Comparison of ENCODE assay signal across 26 cellular contexts in genomic region chr4:93654276-93654675, GRCh38.
"Had no signal": no experiment of that assay in that cellular context is flagged by ENCODE, and none has a peak within 500 bp of the region (broad histone marks: within the 10 kb centered on the region; RNA-seq: fewer than 3 reads in every experiment).

No MANE protein-coding gene starts in this region.

- H3K27me3 Mint-ChIP-seq: stimulated activated naive B cell treated with anti-CD40 and anti-IgM and Interleukin-4, amounts not matched to agents 10 μg/mL and 1 μg/mL and 100 μg/mL, for 72 hours; stimulated activated naive CD8-positive, alpha-beta T cell treated with anti-CD3 and anti-CD28 coated beads, Interleukin-15, Interleukin-2, amounts not matched to agents 100 ng/mL and 50 ng/mL, for 24 hours had no signal

- H3K4me3 ChIP-seq: pancreas, prostate gland, right lobe of liver, sigmoid colon, stomach, thoracic aorta, thyroid gland, tibial nerve, upper lobe of left lung, vagina had no signal

- H3K4me1 Mint-ChIP-seq: natural killer cell; neural crest cell; stimulated activated effector memory CD8-positive, alpha-beta T cell treated with anti-CD3 and anti-CD28 coated beads, Interleukin-12 subunit alpha, Interleukin-12 subunit beta, amount 100 ng/mL, for 72 hours; stimulated activated naive B cell treated with anti-CD40 and anti-IgM and Interleukin-4, amounts not matched to agents 10 μg/mL and 1 μg/mL and 100 μg/mL, for 72 hours had no signal

- H3K27me3 ChIP-seq: neutrophil, pancreas, right lobe of liver, sigmoid colon, stomach, thyroid gland, tibial nerve, upper lobe of left lung, vagina had no signal

- H3K4me1 ChIP-seq: pancreas, prostate gland, right lobe of liver, sigmoid colon, stomach, thyroid gland, upper lobe of left lung, vagina had no signal

- H3K9me3 ChIP-seq: neutrophil, pancreas, prostate gland, right lobe of liver, sigmoid colon, stomach, thoracic aorta, thyroid gland, tibial nerve, upper lobe of left lung, vagina had no signal

- H3K9me3 Mint-ChIP-seq: nephron; neural crest cell; stimulated activated naive B cell treated with anti-CD40 and anti-IgM and Interleukin-4, amounts not matched to agents 10 μg/mL and 1 μg/mL and 100 μg/mL, for 72 hours; stimulated activated naive CD8-positive, alpha-beta T cell treated with anti-CD3 and anti-CD28 coated beads, Interleukin-15, Interleukin-2, amounts not matched to agents 100 ng/mL and 50 ng/mL, for 24 hours had no signal

- DNase-seq: natural killer cell; nucleus accumbens; pancreas; right cardiac atrium; right lobe of liver; sigmoid colon; small intestine; stimulated activated CD4-positive, alpha-beta T cell treated with anti-CD3 and anti-CD28 coated beads, Interleukin-15, amount 100 ng/mL, for 24 hours; stimulated activated CD4-positive, alpha-beta T cell treated with anti-CD3 and anti-CD28 coated beads, Interleukin-2, amount 100 ng/mL, for 24 hours; stimulated activated CD4-positive, alpha-beta T cell treated with anti-CD3 and anti-CD28 coated beads, Interleukin-2, amount 100 ng/mL, for 48 hours; stimulated activated CD4-positive, alpha-beta T cell treated with anti-CD3 and anti-CD28 coated beads, Interleukin-4, amount 100 ng/mL, for 24 hours; stimulated activated naive B cell treated with anti-CD40 and anti-IgM and Interleukin-4, amounts not matched to agents 10 μg/mL and 1 μg/mL and 100 μg/mL, for 72 hours; stimulated activated naive CD4-positive, alpha-beta T cell treated with Interleukin-2 at 50 U/mL for 16 hours; stomach; thyroid gland; trophoblast cell; upper lobe of left lung had no signal

- H3K27ac ChIP-seq: neutrophil, pancreas, prostate gland, right lobe of liver, sigmoid colon, stomach, thyroid gland, tibial nerve, upper lobe of left lung, vagina had no signal

- H3K36me3 Mint-ChIP-seq: natural killer cell; stimulated activated effector memory CD8-positive, alpha-beta T cell treated with anti-CD3 and anti-CD28 coated beads, Interleukin-12 subunit alpha, Interleukin-12 subunit beta, amount 100 ng/mL, for 72 hours; stimulated activated naive B cell treated with anti-CD40 and anti-IgM and Interleukin-4, amounts not matched to agents 10 μg/mL and 1 μg/mL and 100 μg/mL, for 72 hours had no signal

- H3K4me3 Mint-ChIP-seq: natural killer cell; nephron; neural crest cell; stimulated activated effector memory CD8-positive, alpha-beta T cell treated with anti-CD3 and anti-CD28 coated beads, Interleukin-12 subunit alpha, Interleukin-12 subunit beta, amount 100 ng/mL, for 72 hours; stimulated activated naive B cell treated with anti-CD40 and anti-IgM and Interleukin-4, amounts not matched to agents 10 μg/mL and 1 μg/mL and 100 μg/mL, for 72 hours; stimulated activated naive CD8-positive, alpha-beta T cell treated with anti-CD3 and anti-CD28 coated beads, Interleukin-15, Interleukin-2, amounts not matched to agents 100 ng/mL and 50 ng/mL, for 24 hours had no signal

- H3K27ac Mint-ChIP-seq: natural killer cell; stimulated activated effector memory CD8-positive, alpha-beta T cell treated with anti-CD3 and anti-CD28 coated beads, Interleukin-12 subunit alpha, Interleukin-12 subunit beta, amount 100 ng/mL, for 72 hours; stimulated activated naive B cell treated with anti-CD40 and anti-IgM and Interleukin-4, amounts not matched to agents 10 μg/mL and 1 μg/mL and 100 μg/mL, for 72 hours; stimulated activated naive CD8-positive, alpha-beta T cell treated with anti-CD3 and anti-CD28 coated beads, Interleukin-15, Interleukin-2, amounts not matched to agents 100 ng/mL and 50 ng/mL, for 24 hours had no signal

- H3K36me3 ChIP-seq: neutrophil, pancreas, prostate gland, right lobe of liver, sigmoid colon, stomach, thoracic aorta, thyroid gland, tibial nerve, upper lobe of left lung, vagina had no signal

- ATAC-seq: natural killer cell; pancreas; right cardiac atrium; right lobe of liver; stimulated activated effector memory CD8-positive, alpha-beta T cell treated with anti-CD3 and anti-CD28 coated beads, Interleukin-12 subunit alpha, Interleukin-12 subunit beta, amount 100 ng/mL, for 72 hours; stimulated activated naive B cell treated with anti-CD40 and anti-IgM and Interleukin-4, amounts not matched to agents 10 μg/mL and 1 μg/mL and 100 μg/mL, for 72 hours had no signal
